Comparison of ENCODE assay signal across 9 cellular contexts in the genomic region with DNA sequence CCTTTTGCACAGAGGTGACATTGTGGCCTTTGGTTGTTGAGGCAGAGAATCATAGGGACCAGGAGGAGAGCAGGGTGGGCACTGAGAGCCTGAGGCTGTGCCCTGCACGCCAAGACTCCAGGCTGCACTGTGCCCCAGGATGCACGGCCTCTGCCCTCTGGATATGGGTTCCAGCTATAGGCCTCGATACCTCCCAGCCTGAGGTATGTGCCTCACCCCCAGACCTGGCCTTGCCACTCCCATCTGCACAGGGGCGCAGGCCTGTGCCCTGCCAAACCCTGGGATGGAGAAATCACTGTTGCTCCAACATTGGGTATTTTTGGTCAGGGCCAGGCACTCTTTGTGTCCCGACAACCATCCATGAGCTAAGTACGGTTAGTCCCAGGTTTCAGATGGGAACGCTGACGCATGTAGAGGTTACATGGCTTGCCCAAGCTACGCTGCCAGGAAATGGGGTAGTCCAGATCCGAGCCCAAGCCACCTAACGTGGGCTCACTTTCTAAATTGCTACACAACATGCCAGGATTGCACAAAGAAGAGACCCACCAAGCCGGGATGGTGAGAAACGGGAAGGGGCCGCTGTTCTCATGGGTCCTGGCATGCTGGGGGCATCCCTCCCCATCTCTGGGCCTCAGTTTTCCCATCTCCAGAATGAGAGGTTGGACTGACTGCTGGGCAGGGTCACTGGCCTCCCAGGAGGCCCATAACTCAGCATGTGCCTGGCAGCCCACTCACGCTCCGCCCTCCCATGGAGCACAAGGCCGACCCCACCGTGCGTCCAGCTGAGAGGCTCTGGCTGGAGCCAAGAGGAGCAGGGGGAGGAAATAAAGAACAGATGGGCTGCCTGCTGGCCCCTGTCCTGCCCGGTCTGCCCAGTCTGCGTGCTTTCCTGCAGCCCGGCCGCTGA. TPM values are rescaled to one million over a fixed set of nuclear protein-coding genes. Genes with fewer than 3 reads are reported as not detected.
A peak's percentile ranks its signal among the peaks of the same experiment; 100 is the strongest.
DNase-seq lines count a peak whose midpoint lies in the region; ATAC-seq and TF ChIP-seq lines count a peak whose summit lies in the region.
"Had no signal": no experiment of that assay in that cellular context is flagged by ENCODE, and none has a peak within 500 bp of the region (broad histone marks: within the 10 kb centered on the region; RNA-seq: fewer than 3 reads in every experiment).

No MANE protein-coding gene starts in this region.

- H3K4me3 ChIP-seq in tibial artery = no peak overlapping the region

- peaks cover 0 to 2% (median 0%) of the 10 kb centered on the region in 3 donors for H3K36me3 ChIP-seq in tibial artery

- DNase-seq in RPMI7951 (ENCODE audit: low read depth) (peak; percentile 71), fibroblast of peridontal ligament (ENCODE audit: extremely low read depth) (peak; percentile 51), midbrain (lab: John Stamatoyannopoulos, UW) (peak; percentile 45), tibial artery (peak; percentile 79 to 94), EL (no peak)
- DNase-seq in activated effector memory CD4-positive, alpha-beta T cell treated with anti-CD3 and anti-CD28 coated beads, Interleukin-2, amount 50 U/mL, for 16 hours = no peak
- DNase-seq: NCI-H2029 had no signal

- peak overlapping the region; percentile 88 to 89 for H3K27ac ChIP-seq in tibial artery

- ATAC-seq in HG02798 (IDR thresholded peaks at IDR 0.05; ENCODE audit: poor library complexity, unreplicated experiment) = no peak
- no peak for ATAC-seq in HG02623 (IDR thresholded peaks at IDR 0.05; ENCODE audit: unreplicated experiment)

- H3K4me1 ChIP-seq in tibial artery = peaks cover 5 to 100% (median 87%) of the 10 kb centered on the region in 4 donors

- no peak for TF ChIP-seq CTCF in tibial artery (IDR thresholded peaks at IDR 0.05)

- intact Hi-C loops in tibial artery (cut with DNase I; ENCODE audit: low total_unique reads) = loop anchor here (5.0 kb wide), 1 partner anchor 46 kb away; the partner anchor contains the start of gene ZCCHC24

- H3K27me3 ChIP-seq in tibial artery = no peaks in the 10 kb centered on the region

- H3K9me3 ChIP-seq in tibial artery = no peaks in the 10 kb centered on the region

RNA-seq across cellular contexts. Expression of gene ZCCHC24, which starts 44.2 kb away (rescaled TPM):
- total RNA-seq in RPMI7951 (2014; rRNA removed; shearing (Covaris generic)) = 21.0 and 24.6 TPM in 2 replicates

RNA-seq across cellular contexts. Expression of gene PPIF, which starts 54.0 kb away (rescaled TPM):
- total RNA-seq in RPMI7951 (2014; rRNA removed; shearing (Covaris generic)) = 19.1 and 23.0 TPM in 2 replicates

Comparison
In these comparisons a context has a peak if more than half of its experiments do, and no peak if none do; other contexts are left out.
1. DNase-seq: peak in RPMI7951 (single experiment), fibroblast of peridontal ligament (single experiment), midbrain (single experiment) and tibial artery (2 of 2); none in activated effector memory CD4-positive, alpha-beta T cell treated with anti-CD3 and anti-CD28 coated beads, Interleukin-2, amount 50 U/mL, for 16 hours (single experiment) and EL (single experiment).